ENCODE assay signal across 12 cellular contexts in the genomic region with DNA sequence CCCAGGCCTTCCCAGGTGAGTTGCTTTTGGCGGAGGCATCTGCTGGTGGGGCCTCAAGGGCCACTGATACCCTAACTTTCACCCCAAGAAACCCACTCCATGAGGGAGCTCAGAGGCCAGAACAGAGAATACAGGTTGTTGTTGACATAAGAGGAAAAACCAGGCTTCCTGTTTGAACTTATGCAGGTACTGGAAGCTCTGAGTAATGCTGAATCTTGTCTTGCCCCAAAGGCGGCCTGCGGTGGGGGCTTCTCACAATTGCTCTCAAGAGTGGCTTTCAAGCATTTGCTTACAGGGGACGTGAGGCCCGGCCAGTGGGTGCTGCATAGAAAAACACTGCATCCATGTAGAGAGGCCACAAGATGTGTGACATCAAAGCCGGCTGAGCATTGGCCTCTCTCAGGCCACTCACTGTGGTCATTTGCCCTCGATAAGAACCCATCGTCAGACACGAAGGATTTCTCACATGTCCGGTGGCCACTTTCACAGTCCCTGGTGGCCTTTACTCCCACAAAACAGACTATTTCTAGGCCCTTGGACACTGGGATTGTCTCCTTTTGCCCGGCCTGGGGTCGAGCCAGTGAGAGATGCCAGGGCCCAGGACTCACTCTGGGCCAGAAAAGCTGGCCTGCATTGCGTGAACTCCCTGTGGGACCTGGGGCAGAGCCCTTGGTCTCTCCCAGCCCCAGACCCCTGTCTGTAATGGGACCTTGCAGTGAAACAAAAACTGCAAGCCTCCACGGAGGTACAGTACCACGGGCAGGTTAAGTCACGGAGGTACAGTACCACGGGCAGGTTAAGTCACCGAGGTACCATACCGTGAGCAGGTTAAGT. TPM values are rescaled to one million over a fixed set of nuclear protein-coding genes. Genes with fewer than 3 reads are reported as not detected.
DNase-seq lines count a peak whose midpoint lies in the region; ATAC-seq, FAIRE-seq and TF ChIP-seq lines count a peak whose summit lies in the region.
"Had no signal": no experiment of that assay in that cellular context is flagged by ENCODE, and none has a peak within 500 bp of the region (broad histone marks: within the 10 kb centered on the region; RNA-seq: fewer than 3 reads in every experiment).

No MANE protein-coding gene starts in this region.

- peak; percentile 20 for FAIRE-seq in GM12891 (lab: Jason Lieb, UNC)

- H3K9me3 ChIP-seq in colonic mucosa: no peaks in the 10 kb centered on the region
- H3K9me3 ChIP-seq: MG63 had no signal

- no peak for TF ChIP-seq CTCF in colonic mucosa (IDR thresholded peaks at IDR 0.05)

- TF ChIP-seq POLR2A in GM12891 (IDR thresholded peaks at IDR 0.05; ENCODE audit: low read depth, low read length): no peak

- intact Hi-C loops in colonic mucosa (cut with DNase I): no loop called here

- H3K27me3 ChIP-seq in colonic mucosa: no peaks in the 10 kb centered on the region
- H3K27me3 ChIP-seq: MG63 had no signal

- H3K4me1 ChIP-seq in colonic mucosa: no peaks in the 10 kb centered on the region

- ATAC-seq in HG02759 (IDR thresholded peaks at IDR 0.05; ENCODE audit: unreplicated experiment): no peak

- H3K9ac ChIP-seq in colonic mucosa (ENCODE audit: low read depth in 2 of 2, low read length in 2 of 2): no peak overlapping the region

- H3K36me3 ChIP-seq in colonic mucosa: no peaks in the 10 kb centered on the region
- H3K36me3 ChIP-seq: MG63 had no signal

- H3K4me3 ChIP-seq in colonic mucosa: no peak overlapping the region
- H3K4me3 ChIP-seq: MG63 had no signal

- no peak for DNase-seq in GM12891 (ENCODE audit: insufficient read length, low spot score)
- DNase-seq in activated CD8-positive, alpha-beta memory T cell treated with anti-CD3 and anti-CD28 coated beads for 24 hours: peak; percentile 83
- peak; percentile 64 for DNase-seq in activated naive CD8-positive, alpha-beta T cell treated with anti-CD3 and anti-CD28 coated beads, Interleukin-2, amount 50 U/mL, for 16 hours (ENCODE audit: low read depth, low spot score)
- DNase-seq in stimulated activated CD4-positive, alpha-beta T cell treated with anti-CD3 and anti-CD28 coated beads, TNF-alpha, amount 100 ng/mL, for 24 hours (ENCODE audit: low read depth in 3 of 3): peak; percentile 45 to 75 (median 56)
- no peak for DNase-seq in retina
- no peak for DNase-seq in NCI-H2081 treated with DMSO at 0.1 percent for 48 hours (lab: John Stamatoyannopoulos, UW)
- no peak for DNase-seq in colonic mucosa
- DNase-seq: aorta, HCEC 1CT, MG63, NCI-H524 treated with DMSO at 0.1 percent for 48 hours had no signal

- no peak overlapping the region for H3K27ac ChIP-seq in colonic mucosa

TF ChIP-seq in GM12891, 5 proteins besides CTCF, POLR2A, EP300 and RAD21:
- no peak for TF ChIP-seq POU2F2 (IDR thresholded peaks at IDR 0.05; ENCODE audit: low read depth, low read length)
- no peak for TF ChIP-seq PAX5 (IDR thresholded peaks at IDR 0.05; ENCODE audit: insufficient read depth, low read length, severe bottlenecking)

RNA-seq across cellular contexts. Expression of a gene that starts 34.5 kb away (rescaled TPM):
- 55.8 TPM for polyA plus RNA-seq in GM12891 (2012; ENCODE audit: low read depth, missing spikeins)
- total RNA-seq in colonic mucosa: 1 to 10 TPM; 4.3 to 9.4 TPM

Comparison
In these comparisons a context has a peak if more than half of its experiments do, and no peak if none do; other contexts are left out.
1. DNase-seq: peak in activated CD8-positive, alpha-beta memory T cell treated with anti-CD3 and anti-CD28 coated beads for 24 hours (single experiment), activated naive CD8-positive, alpha-beta T cell treated with anti-CD3 and anti-CD28 coated beads, Interleukin-2, amount 50 U/mL, for 16 hours (single experiment) and stimulated activated CD4-positive, alpha-beta T cell treated with anti-CD3 and anti-CD28 coated beads, TNF-alpha, amount 100 ng/mL, for 24 hours (3 of 3); none in GM12891 (single experiment), retina (single experiment), NCI-H2081 treated with DMSO at 0.1 percent for 48 hours (single experiment) and colonic mucosa (single experiment).